In the genomic region with DNA sequence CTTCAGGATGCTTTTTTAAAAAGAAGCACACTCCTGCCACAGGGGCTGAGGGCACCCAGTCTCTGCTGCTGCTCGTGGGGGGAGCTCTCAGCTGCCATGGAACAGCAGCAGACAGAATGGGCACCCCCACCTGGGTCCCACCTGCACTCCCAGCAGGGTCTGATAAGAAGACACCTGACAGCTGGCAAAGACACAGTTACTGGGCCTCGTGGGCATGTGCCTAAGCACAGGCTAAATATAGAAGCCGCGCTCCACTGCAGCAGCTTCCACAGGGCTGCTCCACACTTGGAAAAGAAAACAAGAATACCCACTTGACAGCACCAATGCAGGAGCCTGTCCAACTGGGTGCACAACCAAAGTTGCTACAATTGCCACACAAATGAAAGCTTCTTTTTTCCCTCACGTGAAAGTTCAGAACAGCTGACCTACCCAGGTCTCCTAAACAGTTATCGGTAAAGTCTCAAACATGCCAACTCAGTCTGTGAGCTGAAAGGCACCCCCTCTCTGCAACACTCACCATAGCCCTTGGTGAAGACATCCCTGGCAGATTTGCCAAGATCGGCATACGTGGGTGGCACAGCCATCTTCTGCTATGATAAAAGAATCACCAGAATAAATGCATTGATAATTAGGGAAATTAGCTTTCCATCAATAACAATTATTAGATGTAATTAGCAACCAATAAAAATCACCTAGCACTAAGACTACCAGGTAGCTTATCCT, we compare ENCODE assay signal across 12 cellular contexts. TPM values are rescaled to one million over a fixed set of nuclear protein-coding genes. Genes with fewer than 3 reads are reported as not detected.
DNase-seq lines count a peak whose midpoint lies in the region; ATAC-seq and TF ChIP-seq lines count a peak whose summit lies in the region.
"Had no signal": no experiment of that assay in that cellular context is flagged by ENCODE, and none has a peak within 500 bp of the region (broad histone marks: within the 10 kb centered on the region; RNA-seq: fewer than 3 reads in every experiment).

No MANE protein-coding gene starts in this region.

- H3K36me3 ChIP-seq in Panc1 (ENCODE audit: control insufficient read depth, insufficient read depth, low read length) (peaks cover 18% of the 10 kb centered on the region), breast epithelium (no peaks in the 10 kb centered on the region)

- DNase-seq in NCI-H2107 treated with DMSO at 0.1 percent for 48 hours (lab: John Stamatoyannopoulos, UW; ENCODE audit: unreplicated experiment): peak; percentile 23
- DNase-seq in NCI-H2107 (lab: John Stamatoyannopoulos, UW): no peak
- DNase-seq in Panc1 (ENCODE audit: low read depth, low spot score): no peak
- DNase-seq in left cardiac atrium: no peak
- DNase-seq in stimulated activated effector memory CD8-positive, alpha-beta T cell treated with anti-CD3 and anti-CD28 coated beads, Interleukin-12 subunit alpha, Interleukin-12 subunit beta, amount 100 ng/mL, for 72 hours (ENCODE audit: low spot score in 2 of 2): no peak
- no peak for DNase-seq in breast epithelium (ENCODE audit: low spot score in 2 of 2)
- no peak for DNase-seq in superior temporal gyrus (ENCODE audit: extremely low spot score)
- DNase-seq: activated B cell treated with CpG ODN at 0.5 μM for 24 hours, erythroblast, immature natural killer cell, RPMI8226 had no signal

- in situ Hi-C loops in Panc1 (cut with HindIII; ENCODE audit: low pct_unique_long_range_greater_than_20kb, low sequenced_read_pairs): no loop called here

- H3K27ac Mint-ChIP-seq in stimulated activated effector memory CD8-positive, alpha-beta T cell treated with anti-CD3 and anti-CD28 coated beads, Interleukin-12 subunit alpha, Interleukin-12 subunit beta, amount 100 ng/mL, for 72 hours: peak overlapping the region; percentile 34
- H3K27ac Mint-ChIP-seq: activated B cell treated with CpG ODN at 0.5 μM for 24 hours had no signal

- intact Hi-C loops in Panc1 (cut with micrococcal nuclease; ENCODE audit: unreplicated experiment): no loop called here
- intact Hi-C loops in left cardiac atrium (cut with DNase I): no loop called here
- intact Hi-C loops in breast epithelium (cut with DNase I; ENCODE audit: low total_unique reads): no loop called here

- H3K4me1 Mint-ChIP-seq in stimulated activated effector memory CD8-positive, alpha-beta T cell treated with anti-CD3 and anti-CD28 coated beads, Interleukin-12 subunit alpha, Interleukin-12 subunit beta, amount 100 ng/mL, for 72 hours: peaks cover 44% of the 10 kb centered on the region

- peaks cover 54% of the 10 kb centered on the region for H3K4me1 ChIP-seq in Panc1 (ENCODE audit: control insufficient read depth, insufficient read depth, low read length)
- H3K4me1 ChIP-seq in breast epithelium: peaks cover 5 to 7% of the 10 kb centered on the region in 2 donors

- H3K9me3 Mint-ChIP-seq in stimulated activated effector memory CD8-positive, alpha-beta T cell treated with anti-CD3 and anti-CD28 coated beads, Interleukin-12 subunit alpha, Interleukin-12 subunit beta, amount 100 ng/mL, for 72 hours: no peaks in the 10 kb centered on the region
- H3K9me3 Mint-ChIP-seq: activated B cell treated with CpG ODN at 0.5 μM for 24 hours, immature natural killer cell had no signal

- ATAC-seq in Panc1: no peak
- ATAC-seq in left cardiac atrium: peak; percentile 60 to 77
- ATAC-seq in stimulated activated effector memory CD8-positive, alpha-beta T cell treated with anti-CD3 and anti-CD28 coated beads, Interleukin-12 subunit alpha, Interleukin-12 subunit beta, amount 100 ng/mL, for 72 hours: no peak
- no peak for ATAC-seq in HG03097 (IDR thresholded peaks at IDR 0.05; ENCODE audit: low FRiP score, unreplicated experiment)

- H3K4me3 Mint-ChIP-seq in stimulated activated effector memory CD8-positive, alpha-beta T cell treated with anti-CD3 and anti-CD28 coated beads, Interleukin-12 subunit alpha, Interleukin-12 subunit beta, amount 100 ng/mL, for 72 hours: no peak overlapping the region
- H3K4me3 Mint-ChIP-seq: activated B cell treated with CpG ODN at 0.5 μM for 24 hours, immature natural killer cell had no signal

- H3K9me3 ChIP-seq in Panc1 (ENCODE audit: control insufficient read depth, insufficient read depth, low read depth, low read length) (no peaks in the 10 kb centered on the region), breast epithelium (no peaks in the 10 kb centered on the region)

- POLR2A ChIA-PET in Panc1 (lab: Charles Lee): interaction anchor here (0.6 kb wide), 1 partner anchor 16 kb away, joined by 3 read pairs; no protein-coding TSS in a partner anchor

- H3K27ac ChIP-seq in Panc1 (ENCODE audit: low read length) (peak overlapping the region; percentile 36; the same call in 1 of the 2 replicates), breast epithelium (no peak overlapping the region)

- TF ChIP-seq CTCF in Panc1 (IDR thresholded peaks at IDR 0.05) (no peak), breast epithelium (IDR thresholded peaks at IDR 0.05) (no peak)

- no peak for TF ChIP-seq POLR2A in breast epithelium (IDR thresholded peaks at IDR 0.05)

- H3K4me3 ChIP-seq in Panc1 (ENCODE audit: low read depth in 2 of 2, low read length in 2 of 2) (no peak overlapping the region), breast epithelium (no peak overlapping the region)

- peaks cover 59% of the 10 kb centered on the region for H3K36me3 Mint-ChIP-seq in stimulated activated effector memory CD8-positive, alpha-beta T cell treated with anti-CD3 and anti-CD28 coated beads, Interleukin-12 subunit alpha, Interleukin-12 subunit beta, amount 100 ng/mL, for 72 hours

- CTCF ChIA-PET in Panc1 (lab: Charles Lee): interaction anchor here (0.5 kb wide), 1 partner anchor 16 kb away, joined by 5 read pairs; no protein-coding TSS in a partner anchor

- BruUV-seq in Panc1 (replicated peaks; lab: Mats Ljungman, UMichigan): no TSS peak

- no peaks in the 10 kb centered on the region for H3K27me3 ChIP-seq in Panc1 (ENCODE audit: control insufficient read depth, insufficient read depth, low read length)
- H3K27me3 ChIP-seq in breast epithelium: no peaks in the 10 kb centered on the region

RNA-seq across cellular contexts. Expression of a gene that starts 12.2 kb away (rescaled TPM):
- total RNA-seq in Panc1 (2021; ENCODE audit: unreplicated experiment) (395 TPM), left cardiac atrium (100 to 1,000 TPM; 275 to 362 TPM), breast epithelium (100 to 1,000 TPM; 113 to 141 (median 118) TPM)
- polyA plus RNA-seq in Panc1 (2012; ENCODE audit: insufficient read length): 502 TPM

RNA-seq across cellular contexts. Expression of a gene that starts 24.2 kb away (rescaled TPM):
- total RNA-seq in Panc1 (2021; ENCODE audit: unreplicated experiment): 63.2 TPM
- polyA plus RNA-seq in Panc1 (2012; ENCODE audit: insufficient read length): 80.6 TPM
- 10 to 100 TPM; 27.9 to 28.2 TPM for total RNA-seq in left cardiac atrium
- 10 to 100 TPM; 40.6 to 68.9 (median 41.0) TPM for total RNA-seq in breast epithelium

Comparison
In these comparisons a context has a peak if more than half of its experiments do, and no peak if none do; other contexts are left out.
1. ATAC-seq: peak in left cardiac atrium (2 of 2); none in Panc1 (single experiment), stimulated activated effector memory CD8-positive, alpha-beta T cell treated with anti-CD3 and anti-CD28 coated beads, Interleukin-12 subunit alpha, Interleukin-12 subunit beta, amount 100 ng/mL, for 72 hours (single experiment) and HG03097 (single experiment).